ENCODE assay signal across 1 cellular context in the genomic region with DNA sequence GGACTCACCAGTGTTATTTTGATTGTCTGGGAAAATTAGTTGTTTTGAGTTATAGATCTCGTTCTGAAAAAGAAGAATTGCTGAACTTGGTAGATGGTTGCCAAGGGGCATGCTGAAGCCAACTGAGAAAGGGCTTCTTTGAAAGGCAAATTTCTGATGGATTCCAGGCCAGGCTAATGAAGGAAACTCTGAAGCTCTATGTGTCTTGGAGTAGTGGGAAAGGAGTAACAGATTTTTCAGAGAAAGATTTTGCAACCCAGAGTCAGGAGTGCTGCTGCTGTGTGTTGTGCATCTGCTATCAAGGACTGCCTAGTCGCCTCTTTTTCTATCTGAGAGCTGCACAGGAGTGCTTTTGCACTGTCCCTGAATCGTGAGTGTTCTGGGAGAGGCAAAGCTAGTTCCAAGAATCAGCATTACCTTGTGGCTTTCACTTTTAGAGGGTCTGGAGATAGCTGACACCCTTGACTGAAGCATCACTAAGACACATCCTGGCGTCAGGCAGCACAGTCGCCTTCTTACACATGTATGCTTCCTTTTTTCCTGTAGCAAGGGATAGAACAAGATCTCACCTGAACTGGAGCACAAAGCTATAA.
TF ChIP-seq lines count a peak whose summit lies in the region.

No MANE protein-coding gene starts in this region.

TF ChIP-seq in GM23338, 12 proteins besides CTCF, POLR2A, EP300 and RAD21 (continued from another document):
- TF ChIP-seq ZNF462 (CRISPR knock-in tag; IDR thresholded peaks at IDR 0.05) (no peak), ZNF114 (CRISPR knock-in tag; IDR thresholded peaks at IDR 0.05) (no peak)
